26 cellular contexts compared by ENCODE assay signal in the genomic region with DNA sequence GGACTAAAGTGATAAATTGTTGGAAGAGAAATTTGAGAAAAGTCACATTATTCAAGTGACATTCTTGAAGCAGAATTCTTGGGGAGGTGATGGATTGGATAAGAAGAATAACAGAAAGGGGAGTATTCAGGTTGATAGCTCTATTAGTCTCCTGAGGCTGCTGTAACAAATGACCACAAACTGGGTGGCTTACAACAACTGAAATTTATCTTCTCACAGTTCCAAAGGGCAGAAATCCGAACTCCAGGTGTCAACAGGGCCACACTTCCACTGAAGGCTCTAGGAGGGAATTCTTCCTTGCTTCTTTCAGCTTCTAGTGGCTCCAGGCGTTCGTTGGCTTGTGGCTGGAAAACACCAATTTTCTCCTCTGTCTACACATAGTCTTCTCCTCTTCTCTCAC.
"Had no signal": no experiment of that assay in that cellular context is flagged by ENCODE, and none has a peak within 500 bp of the region (broad histone marks: within the 10 kb centered on the region; RNA-seq: fewer than 3 reads in every experiment).

No MANE protein-coding gene starts in this region.

- H3K4me1 Mint-ChIP-seq: naive thymus-derived CD4-positive, alpha-beta T cell had no signal

- H3K9me3 Mint-ChIP-seq: dendritic cell treated with granulocyte-macrophage colony-stimulating factor and Interleukin-4, amounts not matched to agents 40 ng/mL and 50 ng/mL, for 4 days; effector memory CD8-positive, alpha-beta T cell; endodermal cell had no signal

- DNase-seq: colonic mucosa; cortex of kidney; effector CD8-positive, alpha-beta T cell; effector memory CD8-positive, alpha-beta T cell; endodermal cell; erythroblast; esophagus squamous epithelium; foreskin fibroblast; foreskin melanocyte; gastrocnemius medialis; glutamatergic neuron; head of caudate nucleus; heart right ventricle; hippocampal formation; left cardiac atrium; left lung; left ventricle myocardium superior; lower lobe of right lung; mesendoderm; midbrain; naive thymus-derived CD4-positive, alpha-beta T cell had no signal

- ATAC-seq: effector memory CD8-positive, alpha-beta T cell; esophagus mucosa; gastrocnemius medialis; heart right ventricle; left cardiac atrium; left lung; left ventricle myocardium superior; lower lobe of right lung; naive thymus-derived CD4-positive, alpha-beta T cell had no signal

- H3K27me3 Mint-ChIP-seq: dendritic cell treated with granulocyte-macrophage colony-stimulating factor and Interleukin-4, amounts not matched to agents 40 ng/mL and 50 ng/mL, for 4 days had no signal

- H3K36me3 Mint-ChIP-seq: naive thymus-derived CD4-positive, alpha-beta T cell had no signal

- FAIRE-seq: endometrium, islet of Langerhans, keratinocyte had no signal

- H3K4me3 Mint-ChIP-seq: dendritic cell treated with granulocyte-macrophage colony-stimulating factor and Interleukin-4, amounts not matched to agents 40 ng/mL and 50 ng/mL, for 4 days; effector memory CD8-positive, alpha-beta T cell; endodermal cell; naive thymus-derived CD4-positive, alpha-beta T cell had no signal

- H3K27ac Mint-ChIP-seq: dendritic cell treated with granulocyte-macrophage colony-stimulating factor and Interleukin-4, amounts not matched to agents 40 ng/mL and 50 ng/mL, for 4 days; effector memory CD8-positive, alpha-beta T cell; endodermal cell; naive thymus-derived CD4-positive, alpha-beta T cell had no signal
